In the genomic region with DNA sequence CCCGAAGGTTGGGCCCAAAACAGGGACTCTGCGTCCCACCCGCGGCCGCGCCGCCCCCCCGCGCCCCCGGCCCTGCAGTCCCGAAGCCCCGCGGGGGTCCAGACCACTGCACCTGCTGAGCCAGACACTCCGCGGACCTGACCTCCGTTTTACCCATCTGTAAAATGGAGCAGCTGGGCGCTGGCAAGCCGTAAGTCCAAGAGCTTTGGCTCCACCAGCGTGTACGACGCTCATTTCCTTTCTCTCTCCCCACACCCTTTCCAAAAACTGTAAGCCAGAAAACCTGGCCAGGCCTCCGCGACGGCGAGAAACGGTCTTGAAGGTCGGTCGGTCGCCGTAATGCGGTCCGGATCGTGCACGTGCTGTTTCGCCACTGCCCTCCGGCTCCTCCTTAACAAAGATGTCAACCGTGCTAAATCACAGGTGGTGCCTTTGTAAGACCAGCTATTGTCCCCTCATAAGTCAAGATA, we compare ENCODE assay signal across 1 cellular context.
TF ChIP-seq lines count a peak whose summit lies in the region.

No MANE protein-coding gene starts in this region.

TF ChIP-seq in GM12878, 131 proteins besides CTCF, POLR2A, EP300 and RAD21 (continued from another document):
- no peak for TF ChIP-seq POU2F2 (IDR thresholded peaks at IDR 0.05; ENCODE audit: borderline replicate concordance, low read depth, low read length)
- TF ChIP-seq ZSCAN29 (IDR thresholded peaks at IDR 0.05): no peak
